In genomic region chr5:52989781-52990530, GRCh38 we compare ENCODE assay signal across 8 cellular contexts. TPM values are rescaled to one million over a fixed set of nuclear protein-coding genes. Genes with fewer than 3 reads are reported as not detected.
DNase-seq lines count a peak whose midpoint lies in the region; ATAC-seq lines count a peak whose summit lies in the region.

No MANE protein-coding gene starts in this region.

- ATAC-seq in effector memory CD8-positive, alpha-beta T cell (replicated peaks) = peak; percentile 53
- ATAC-seq in memory B cell (ENCODE audit: low read depth) = peak; percentile 48

- no peak overlapping the region for H3K27ac ChIP-seq in stomach smooth muscle (ENCODE audit: low read length)

- H3K36me3 ChIP-seq in stomach smooth muscle (ENCODE audit: control insufficient read depth in 2 of 2, insufficient read depth in 2 of 2, low read length in 2 of 2) = no peaks in the 10 kb centered on the region

- DNase-seq in SIG-M5 treated with dmso at 0.1 percent for 504 hours (lab: John Stamatoyannopoulos, UW; ENCODE audit: unreplicated experiment) (peak; percentile 23), SIG-M5 (lab: John Stamatoyannopoulos, UW) (no peak), HT-29 (ENCODE audit: low spot score) (peak; percentile 79), memory B cell (ENCODE audit: low spot score in 2 of 2) (no peak), NCI-H82 treated with DMSO at 0.1 percent for 48 hours (lab: John Stamatoyannopoulos, UW; ENCODE audit: unreplicated experiment) (no peak)
- DNase-seq in activated CD4-positive, alpha-beta T cell treated with anti-CD3 and anti-CD28 coated beads for 4 hours = peak; percentile 15 to 23
- peak in 2 of 3 experiments; percentile 2 to 4 for DNase-seq in effector memory CD8-positive, alpha-beta T cell

- peak overlapping the region; percentile 84 to 85 for H3K4me3 ChIP-seq in stomach smooth muscle (ENCODE audit: low read length in 2 of 2)

- H3K4me1 Mint-ChIP-seq in effector memory CD8-positive, alpha-beta T cell (ENCODE audit: low read depth in 2 of 2) = peaks cover 0 to 4% of the 10 kb centered on the region in 2 donors
- peaks cover 4% of the 10 kb centered on the region for H3K4me1 Mint-ChIP-seq in memory B cell

- no peaks in the 10 kb centered on the region for H3K36me3 Mint-ChIP-seq in effector memory CD8-positive, alpha-beta T cell (ENCODE audit: insufficient read depth)
- H3K36me3 Mint-ChIP-seq in memory B cell = no peaks in the 10 kb centered on the region

- H3K9me3 Mint-ChIP-seq in effector memory CD8-positive, alpha-beta T cell = no peaks in the 10 kb centered on the region
- no peaks in the 10 kb centered on the region for H3K9me3 Mint-ChIP-seq in memory B cell

- H3K27ac Mint-ChIP-seq in effector memory CD8-positive, alpha-beta T cell = no peak overlapping the region
- no peak overlapping the region for H3K27ac Mint-ChIP-seq in memory B cell

- peak overlapping the region; percentile 69 to 70 for H3K4me3 Mint-ChIP-seq in effector memory CD8-positive, alpha-beta T cell
- H3K4me3 Mint-ChIP-seq in memory B cell = peak overlapping the region; percentile 73

- no peaks in the 10 kb centered on the region for H3K9me3 ChIP-seq in stomach smooth muscle (ENCODE audit: control insufficient read depth in 2 of 2, low read length in 2 of 2)

- H3K9ac ChIP-seq in stomach smooth muscle (ENCODE audit: low read length in 2 of 2) = peak overlapping the region; percentile 37 to 63

- peaks cover 38 to 41% of the 10 kb centered on the region in 2 donors for H3K27me3 Mint-ChIP-seq in effector memory CD8-positive, alpha-beta T cell
- H3K27me3 Mint-ChIP-seq in memory B cell = peaks cover 32% of the 10 kb centered on the region

- no peaks in the 10 kb centered on the region for H3K27me3 ChIP-seq in stomach smooth muscle (ENCODE audit: control insufficient read depth in 1 of 2, insufficient read depth in 2 of 2, low read length in 2 of 2)

- H3K4me1 ChIP-seq in stomach smooth muscle (ENCODE audit: control insufficient read depth, insufficient read depth, low read length) = peaks cover 11% of the 10 kb centered on the region

RNA-seq across cellular contexts. Expression of gene ITGA2, which starts 0.8 kb away (rescaled TPM):
- 10.6 and 11.6 TPM in 2 replicates for total RNA-seq in HT-29 (2014; rRNA removed; shearing (Covaris generic))

Comparison
In these comparisons a context has a peak if more than half of its experiments do, and no peak if none do; other contexts are left out.
1. DNase-seq: peak in SIG-M5 treated with dmso at 0.1 percent for 504 hours (single experiment), HT-29 (single experiment), activated CD4-positive, alpha-beta T cell treated with anti-CD3 and anti-CD28 coated beads for 4 hours (2 of 2) and effector memory CD8-positive, alpha-beta T cell (2 of 3); none in SIG-M5 (single experiment), memory B cell (0 of 2) and NCI-H82 treated with DMSO at 0.1 percent for 48 hours (single experiment).